ENCODE assay signal across 8 cellular contexts in genomic region chr19:54209058-54209747, GRCh38. TPM values are rescaled to one million over a fixed set of nuclear protein-coding genes. Genes with fewer than 3 reads are reported as not detected.
DNase-seq lines count a peak whose midpoint lies in the region; ATAC-seq and TF ChIP-seq lines count a peak whose summit lies in the region.

No MANE protein-coding gene starts in this region.

- H3K4me2 ChIP-seq in OCI-LY3 (ENCODE audit: low read length) (no peak overlapping the region), parathyroid adenoma (ENCODE audit: low read length) (no peak overlapping the region)

- H3K27me3 ChIP-seq in OCI-LY3 (ENCODE audit: low read depth, low read length) (no peaks in the 10 kb centered on the region), parathyroid adenoma (ENCODE audit: control insufficient read depth, insufficient read depth, low read length) (no peaks in the 10 kb centered on the region)

- peaks cover 46% of the 10 kb centered on the region for H3K4me1 ChIP-seq in OCI-LY3 (ENCODE audit: low read length)
- peaks cover 7% of the 10 kb centered on the region for H3K4me1 ChIP-seq in parathyroid adenoma

- no peak overlapping the region for H2AFZ ChIP-seq in OCI-LY3 (ENCODE audit: low read depth, low read length)
- no peak overlapping the region for H2AFZ ChIP-seq in parathyroid adenoma

- TF ChIP-seq CTCF in OCI-LY3 (IDR thresholded peaks at IDR 0.05; ENCODE audit: low read depth, low read length) (no peak), parathyroid adenoma (IDR thresholded peaks at IDR 0.05) (no peak)

- H3K79me2 ChIP-seq in OCI-LY3 (ENCODE audit: low read length) (peaks cover 40% of the 10 kb centered on the region), parathyroid adenoma (peaks cover 20% of the 10 kb centered on the region)

- H3K9me3 ChIP-seq in OCI-LY3 (ENCODE audit: insufficient read depth, low read length), result no peaks in the 10 kb centered on the region
- no peaks in the 10 kb centered on the region for H3K9me3 ChIP-seq in parathyroid adenoma (ENCODE audit: control insufficient read depth, low read length)

- H3K36me3 ChIP-seq in OCI-LY3 (replicated peaks; ENCODE audit: low read depth, low read length), result peaks cover 60% of the 10 kb centered on the region
- no peaks in the 10 kb centered on the region for H3K36me3 ChIP-seq in parathyroid adenoma (ENCODE audit: control insufficient read depth, insufficient read depth, low read length)

- H3K4me3 ChIP-seq in OCI-LY3 (ENCODE audit: low read length) (no peak overlapping the region), parathyroid adenoma (ENCODE audit: low read depth, low read length) (no peak overlapping the region)

- peak overlapping the region; percentile 10; the same call in 1 of the 2 replicates for H3K27ac ChIP-seq in OCI-LY3 (ENCODE audit: low read length)
- peak overlapping the region; percentile 24 for H3K27ac ChIP-seq in parathyroid adenoma

- ATAC-seq in esophagus mucosa (peak; percentile 25), GM18517 (IDR thresholded peaks at IDR 0.05; ENCODE audit: unreplicated experiment) (no peak), GM18519 (IDR thresholded peaks at IDR 0.05; ENCODE audit: low FRiP score, unreplicated experiment) (no peak), HG03469 (IDR thresholded peaks at IDR 0.05; ENCODE audit: unreplicated experiment) (no peak), GM21717 (IDR thresholded peaks at IDR 0.05; ENCODE audit: unreplicated experiment) (no peak)

- H4K20me1 ChIP-seq in OCI-LY3 (ENCODE audit: insufficient read depth, low read length), result peaks cover 70% of the 10 kb centered on the region

- peak; percentile 78 for DNase-seq in DMS53 (lab: John Stamatoyannopoulos, UW)

- no peak overlapping the region for H3K9ac ChIP-seq in OCI-LY3 (ENCODE audit: low read length)
- no peak overlapping the region for H3K9ac ChIP-seq in parathyroid adenoma

RNA-seq across cellular contexts. Expression of gene RPS9, which starts 8.5 kb away (rescaled TPM):
- 1,727 TPM for total RNA-seq in esophagus mucosa

RNA-seq across cellular contexts. Expression of gene LILRB3, which starts 13.6 kb away (rescaled TPM):
- 0.72 TPM for total RNA-seq in esophagus mucosa

RNA-seq across cellular contexts. Expression of gene TSEN34, which starts 18.1 kb away (rescaled TPM):
- 36.1 TPM for total RNA-seq in esophagus mucosa

RNA-seq across cellular contexts. Expression of gene MBOAT7, which starts 19.8 kb away (rescaled TPM):
- 36.7 TPM for total RNA-seq in esophagus mucosa

RNA-seq across cellular contexts. Expression of gene LILRA6, which starts 33.4 kb away (rescaled TPM):
- not detected for total RNA-seq in esophagus mucosa
